7 cellular contexts compared by ENCODE assay signal in the genomic region with DNA sequence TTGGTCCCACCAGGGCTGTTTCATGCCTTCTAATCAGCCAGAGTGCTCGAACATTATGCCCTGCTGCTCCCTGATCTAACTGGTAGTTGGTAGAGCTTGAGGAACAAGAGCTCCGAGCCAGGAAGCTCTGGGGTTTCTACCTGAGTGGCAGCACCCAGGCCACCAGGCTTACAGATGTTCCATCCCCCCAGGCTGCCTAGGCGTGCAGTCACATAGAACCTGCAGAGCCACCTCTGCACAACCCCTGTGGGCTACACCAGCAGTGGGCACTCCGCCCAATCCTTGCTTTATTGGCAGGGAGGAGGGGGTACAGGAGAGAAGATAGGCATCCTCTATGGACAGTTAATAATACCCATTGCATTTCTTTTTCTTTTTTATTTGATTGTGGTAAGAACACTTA.
DNase-seq lines count a peak whose midpoint lies in the region; ATAC-seq and TF ChIP-seq lines count a peak whose summit lies in the region.

No MANE protein-coding gene starts in this region.

- peak overlapping the region in 4 of 5 donors; percentile 3 to 37 (median 15) for H3K4me3 ChIP-seq in subcutaneous abdominal adipose tissue (ENCODE audit: low read depth in 1 of 5, low read length in 5 of 5)

- peaks cover 93% of the 10 kb centered on the region for H3K36me3 Mint-ChIP-seq in dendritic cell treated with granulocyte-macrophage colony-stimulating factor and Interleukin-4, amounts not matched to agents 40 ng/mL and 50 ng/mL, for 4 days (ENCODE audit: low read depth)

- H3K4me1 Mint-ChIP-seq in dendritic cell treated with granulocyte-macrophage colony-stimulating factor and Interleukin-4, amounts not matched to agents 40 ng/mL and 50 ng/mL, for 4 days (ENCODE audit: low read depth), result peaks cover 43% of the 10 kb centered on the region

- peak overlapping the region; percentile 40 for H3K4me3 Mint-ChIP-seq in dendritic cell treated with granulocyte-macrophage colony-stimulating factor and Interleukin-4, amounts not matched to agents 40 ng/mL and 50 ng/mL, for 4 days

- H3K36me3 ChIP-seq in subcutaneous abdominal adipose tissue (ENCODE audit: control insufficient read depth in 5 of 5, insufficient read depth in 5 of 5, low read length in 5 of 5), result peaks cover 21 to 61% (median 50%) of the 10 kb centered on the region in 5 donors

- H3K27me3 ChIP-seq in subcutaneous abdominal adipose tissue (ENCODE audit: control insufficient read depth in 5 of 5, insufficient read depth in 4 of 5, low read length in 5 of 5), result no peaks in the 10 kb centered on the region

- peak overlapping the region; percentile 21 to 83 (median 65) for H3K9ac ChIP-seq in subcutaneous abdominal adipose tissue (ENCODE audit: low read length in 5 of 5)

- H3K4me1 ChIP-seq in subcutaneous abdominal adipose tissue (ENCODE audit: control insufficient read depth in 5 of 5, insufficient read depth in 5 of 5, low read length in 5 of 5), result peaks cover 15 to 45% (median 37%) of the 10 kb centered on the region in 5 donors

- no peaks in the 10 kb centered on the region for H3K27me3 Mint-ChIP-seq in dendritic cell treated with granulocyte-macrophage colony-stimulating factor and Interleukin-4, amounts not matched to agents 40 ng/mL and 50 ng/mL, for 4 days

- TF ChIP-seq POLR2A in erythroblast (IDR thresholded peaks at IDR 0.05; ENCODE audit: low read length), result no peak

- ATAC-seq in GM19397 (IDR thresholded peaks at IDR 0.05; ENCODE audit: unreplicated experiment) (peak; percentile 54), HG03139 (IDR thresholded peaks at IDR 0.05; ENCODE audit: unreplicated experiment) (peak; percentile 50)

- no peaks in the 10 kb centered on the region for H3K9me3 ChIP-seq in subcutaneous abdominal adipose tissue (ENCODE audit: control insufficient read depth in 5 of 5, low read length in 5 of 5)

- intact Hi-C loops in dendritic cell treated with granulocyte-macrophage colony-stimulating factor and Interleukin-4, amounts not matched to agents 40 ng/mL and 50 ng/mL, for 4 days (cut with micrococcal nuclease), result loop anchor here (2.0 to 5.0 kb wide), 2 partner anchors 36 to 73 kb away; no protein-coding TSS in a partner anchor

- peak overlapping the region; percentile 83 for H3K27ac ChIP-seq in subcutaneous abdominal adipose tissue (ENCODE audit: low read depth, low read length)

- DNase-seq in epidermal melanocyte (ENCODE audit: insufficient read length, low spot score) (no peak), EL (no peak), erythroblast (lab: John Stamatoyannopoulos, UW) (no peak)

- peak overlapping the region; percentile 84 for H3K27ac Mint-ChIP-seq in dendritic cell treated with granulocyte-macrophage colony-stimulating factor and Interleukin-4, amounts not matched to agents 40 ng/mL and 50 ng/mL, for 4 days

- H3K9me3 Mint-ChIP-seq in dendritic cell treated with granulocyte-macrophage colony-stimulating factor and Interleukin-4, amounts not matched to agents 40 ng/mL and 50 ng/mL, for 4 days, result no peaks in the 10 kb centered on the region
